In genomic region chr2:162153608-162154224, GRCh38 we compare ENCODE assay signal across 8 cellular contexts. TPM values are rescaled to one million over a fixed set of nuclear protein-coding genes. Genes with fewer than 3 reads are reported as not detected.
DNase-seq lines count a peak whose midpoint lies in the region; ATAC-seq and TF ChIP-seq lines count a peak whose summit lies in the region.

No MANE protein-coding gene starts in this region.

- H3K36me3 ChIP-seq in NT2/D1 (ENCODE audit: insufficient read depth, insufficient read length, low read length) (no peaks in the 10 kb centered on the region), fibroblast of lung (ENCODE audit: control insufficient read depth, insufficient read depth, low read length) (no peaks in the 10 kb centered on the region), ovary (no peaks in the 10 kb centered on the region)

- H3K27me3 ChIP-seq in NT2/D1 (ENCODE audit: insufficient read depth, insufficient read length) (no peaks in the 10 kb centered on the region), fibroblast of lung (ENCODE audit: control insufficient read depth, insufficient read depth, low read length) (no peaks in the 10 kb centered on the region), ovary (no peaks in the 10 kb centered on the region)

- H3K79me2 ChIP-seq in fibroblast of lung (ENCODE audit: control insufficient read depth, insufficient read depth, low read length), result no peaks in the 10 kb centered on the region

- 19 to 28% (median 27%) methylated on average over 5 of the region's 5 CpGs for WGBS in ovary, 3 donors

- no peak overlapping the region for H3K9ac ChIP-seq in NT2/D1 (ENCODE audit: insufficient read length, low read depth)
- no peak overlapping the region for H3K9ac ChIP-seq in fibroblast of lung (ENCODE audit: insufficient read depth, low read length)

- H3K9me3 ChIP-seq in NT2/D1 (ENCODE audit: insufficient read depth, low read length) (no peaks in the 10 kb centered on the region), fibroblast of lung (ENCODE audit: control insufficient read depth, insufficient read depth, low read depth, low read length) (no peaks in the 10 kb centered on the region), ovary (no peaks in the 10 kb centered on the region)

- H2AFZ ChIP-seq in fibroblast of lung (ENCODE audit: low read length), result no peak overlapping the region

- ATAC-seq in GM21367 (IDR thresholded peaks at IDR 0.05; ENCODE audit: unreplicated experiment), result peak; percentile 99
- peak; percentile 90 for ATAC-seq in HG03571 (IDR thresholded peaks at IDR 0.05; ENCODE audit: unreplicated experiment)

- H3K4me1 ChIP-seq in NT2/D1 (ENCODE audit: insufficient read depth, insufficient read length) (no peaks in the 10 kb centered on the region), fibroblast of lung (ENCODE audit: control insufficient read depth, extremely low read depth, insufficient read depth, low read length) (no peaks in the 10 kb centered on the region), ovary (ENCODE audit: insufficient read depth) (no peaks in the 10 kb centered on the region)

- intact Hi-C loops in ovary (cut with DNase I), result no loop called here

- no peaks in the 10 kb centered on the region for H4K20me1 ChIP-seq in fibroblast of lung (ENCODE audit: control insufficient read depth, extremely low read depth, insufficient read depth, low read length)

- DNase-seq in DMS153 (lab: John Stamatoyannopoulos, UW) (peak; percentile 50), NT2/D1 (ENCODE audit: low read depth, low spot score) (peak; percentile 44), fibroblast of lung (ENCODE audit: low read depth in 2 of 2) (peak; percentile 36 to 58), putamen (ENCODE audit: low spot score) (peak; percentile 56), ovary (no peak)
- peak; percentile 5 to 7 for DNase-seq in activated CD8-positive, alpha-beta memory T cell treated with anti-CD3 and anti-CD28 coated beads for 4 hours (ENCODE audit: low read depth in 2 of 2)

- TF ChIP-seq POLR2A in ovary (IDR thresholded peaks at IDR 0.05), result no peak

- no peak for TF ChIP-seq EP300 in ovary (IDR thresholded peaks at IDR 0.05)

- H3K4me3 ChIP-seq in NT2/D1 (ENCODE audit: insufficient read length, low read depth) (no peak overlapping the region), fibroblast of lung (replicated peaks in 1 of 4; ENCODE audit: control extremely low read depth in 1 of 4, insufficient read depth in 1 of 4, low read depth in 3 of 4, low read length in 4 of 4) (no peak overlapping the region), ovary (no peak overlapping the region)

- H3K27ac ChIP-seq in fibroblast of lung (ENCODE audit: insufficient read depth, low read length) (no peak overlapping the region), ovary (no peak overlapping the region)

- H3K4me2 ChIP-seq in fibroblast of lung (ENCODE audit: extremely low read depth, insufficient read depth, low read length), result no peak overlapping the region

- peak; percentile 52 to 67 for TF ChIP-seq CTCF in fibroblast of lung (conservative IDR thresholded peaks at IDR 0.05 in 1 of 2, IDR thresholded peaks at IDR 0.05 in 1 of 2; ENCODE audit: low read depth in 1 of 2, low read length in 2 of 2)
- TF ChIP-seq CTCF in ovary (IDR thresholded peaks at IDR 0.05), result no peak

RNA-seq across cellular contexts. Expression of gene GCG, which starts 1.7 kb away (rescaled TPM):
- total RNA-seq in fibroblast of lung, result not detected in 2 replicates
- polyA plus RNA-seq in fibroblast of lung, result not detected in 2 replicates
- not detected in 2 replicates for polyA plus RNA-seq in fibroblast of lung (2012)
- not detected in 2 replicates for polyA minus RNA-seq in fibroblast of lung (ENCODE audit: low replicate concordance)
- under 1 TPM in 2 of 7 donors, not detected in 5; 0.23 to 0.24 TPM for total RNA-seq in ovary
- not detected for polyA plus RNA-seq in ovary

Comparison
In these comparisons a context has a peak if more than half of its experiments do, and no peak if none do; other contexts are left out.
1. DNase-seq: peak in DMS153 (single experiment), NT2/D1 (single experiment), activated CD8-positive, alpha-beta memory T cell treated with anti-CD3 and anti-CD28 coated beads for 4 hours (2 of 2), fibroblast of lung (2 of 2) and putamen (single experiment); none in ovary (0 of 5).
2. CTCF ChIP-seq: peak in fibroblast of lung (2 of 2); none in ovary (0 of 3).